ENCODE assay signal across 37 cellular contexts in the genomic region with DNA sequence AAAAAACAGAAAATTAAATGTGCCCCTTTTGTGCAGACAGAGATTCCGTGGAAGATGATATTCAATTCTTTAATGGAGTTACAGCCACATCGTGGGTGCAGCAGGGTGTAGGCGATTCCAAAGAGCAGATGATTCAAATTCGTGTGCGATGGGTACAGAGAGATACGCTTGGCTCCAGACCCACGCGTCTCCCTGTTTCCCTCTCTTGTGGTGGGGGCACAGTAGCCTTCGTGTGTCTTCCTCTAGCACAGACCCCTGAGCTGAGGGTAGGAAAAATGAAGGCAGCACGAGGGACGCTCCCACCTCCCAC. TPM values are rescaled to one million over a fixed set of nuclear protein-coding genes. Genes with fewer than 3 reads are reported as not detected.
"Had no signal": no experiment of that assay in that cellular context is flagged by ENCODE, and none has a peak within 500 bp of the region (broad histone marks: within the 10 kb centered on the region; RNA-seq: fewer than 3 reads in every experiment).

No MANE protein-coding gene starts in this region.

- H3K4me3 Mint-ChIP-seq: immature natural killer cell; mesothelial cell of epicardium; naive B cell; natural killer cell; nephron progenitor cell; stimulated activated memory B cell treated with anti-CD40 and anti-IgM and Interleukin-4, amounts not matched to agents 10 μg/mL and 1 μg/mL and 100 μg/mL, for 72 hours; stimulated activated naive CD8-positive, alpha-beta T cell treated with anti-CD3 and anti-CD28 coated beads, Interleukin-15, amount 100 ng/mL, for 72 hours; type B pancreatic cell had no signal

- H3K27ac Mint-ChIP-seq: immature natural killer cell; mesothelial cell of epicardium; natural killer cell; nephron progenitor cell; neural progenitor cell; stimulated activated memory B cell treated with anti-CD40 and anti-IgM and Interleukin-4, amounts not matched to agents 10 μg/mL and 1 μg/mL and 100 μg/mL, for 72 hours; stimulated activated naive CD8-positive, alpha-beta T cell treated with anti-CD3 and anti-CD28 coated beads, Interleukin-15, amount 100 ng/mL, for 72 hours; type B pancreatic cell had no signal

- H3K9me3 ChIP-seq: left lung, lower lobe of right lung, psoas muscle, right atrium auricular region, right lobe of liver, tibial nerve, uterus had no signal

- H3K36me3 Mint-ChIP-seq: immature natural killer cell; mesothelial cell of epicardium; naive B cell; natural killer cell; neural progenitor cell; stimulated activated memory B cell treated with anti-CD40 and anti-IgM and Interleukin-4, amounts not matched to agents 10 μg/mL and 1 μg/mL and 100 μg/mL, for 72 hours; type B pancreatic cell had no signal

- H3K4me3 ChIP-seq: left lung, lower lobe of right lung, neural progenitor cell, psoas muscle, right atrium auricular region, right lobe of liver, smooth muscle cell, tibial nerve, uterus had no signal

- ATAC-seq: left colon; left lung; natural killer cell; psoas muscle; right lobe of liver; stimulated activated memory B cell treated with anti-CD40 and anti-IgM and Interleukin-4, amounts not matched to agents 10 μg/mL and 1 μg/mL and 100 μg/mL, for 72 hours; stimulated activated naive CD8-positive, alpha-beta T cell treated with anti-CD3 and anti-CD28 coated beads, Interleukin-15, amount 100 ng/mL, for 72 hours had no signal

- DNase-seq: immature natural killer cell; kidney; left colon; lower lobe of right lung; mammary epithelial cell; mesendoderm; naive B cell; natural killer cell; nephron progenitor cell; psoas muscle; right lobe of liver; stimulated activated CD4-positive, alpha-beta T cell treated with anti-CD3 and anti-CD28 coated beads, Interleukin-1b, Interleukin-23, amount 100 ng/mL, for 48 hours; stimulated activated CD4-positive, alpha-beta T cell treated with anti-CD3 and anti-CD28 coated beads, Interleukin-2, amount 100 ng/mL, for 48 hours; stimulated activated CD4-positive, alpha-beta T cell treated with anti-CD3 and anti-CD28 coated beads, Interleukin-4, amount 100 ng/mL, for 4 hours; stimulated activated CD8-positive, alpha-beta memory T cell treated with anti-CD3 and anti-CD28 coated beads, Interleukin-4, amount 100 ng/mL, for 48 hours; stimulated activated naive CD4-positive, alpha-beta T cell treated with Interleukin-2 at 50 U/mL for 16 hours; stimulated activated naive CD8-positive, alpha-beta T cell treated with anti-CD3 and anti-CD28 coated beads, Interleukin-15, amount 100 ng/mL, for 72 hours; substantia nigra; uterus had no signal

- H3K36me3 ChIP-seq: left lung, lower lobe of right lung, neural progenitor cell, right atrium auricular region, right lobe of liver, tibial nerve, uterus had no signal

- H3K27ac ChIP-seq: left lung, lower lobe of right lung, neural progenitor cell, parathyroid adenoma, psoas muscle, right atrium auricular region, right lobe of liver, tibial nerve, uterus had no signal

- H3K9me3 Mint-ChIP-seq: immature natural killer cell; naive B cell; natural killer cell; stimulated activated memory B cell treated with anti-CD40 and anti-IgM and Interleukin-4, amounts not matched to agents 10 μg/mL and 1 μg/mL and 100 μg/mL, for 72 hours; type B pancreatic cell had no signal

- H3K4me1 ChIP-seq: neural progenitor cell, parathyroid adenoma, psoas muscle, right lobe of liver, uterus had no signal

- H3K4me1 Mint-ChIP-seq: immature natural killer cell; naive B cell; natural killer cell; nephron progenitor cell; stimulated activated memory B cell treated with anti-CD40 and anti-IgM and Interleukin-4, amounts not matched to agents 10 μg/mL and 1 μg/mL and 100 μg/mL, for 72 hours; stimulated activated naive CD8-positive, alpha-beta T cell treated with anti-CD3 and anti-CD28 coated beads, Interleukin-15, amount 100 ng/mL, for 72 hours had no signal

- H3K27me3 ChIP-seq: left lung, neural progenitor cell, right atrium auricular region, right lobe of liver, tibial nerve, uterus had no signal

- H3K27me3 Mint-ChIP-seq: type B pancreatic cell had no signal

RNA-seq across cellular contexts. Expression of a gene that starts 4.8 kb away (rescaled TPM):
- total RNA-seq: kidney, left colon, left lung, liver, lower lobe of right lung, mammary epithelial cell, mesothelial cell of epicardium, mononuclear cell, natural killer cell, osteocyte, posterior vena cava, psoas muscle, renal cortical epithelial cell, right atrium auricular region, right lobe of liver, skeletal muscle tissue, smooth muscle cell, temporal lobe, tibial nerve, ureter, uterus had no signal
- polyA plus RNA-seq: immature natural killer cell, liver, mammary epithelial cell, psoas muscle, smooth muscle cell, thymus had no signal

RNA-seq across cellular contexts. Expression of a gene that starts 38.4 kb away (rescaled TPM):
- polyA plus RNA-seq: immature natural killer cell had no signal
